ENCODE assay signal across 9 cellular contexts in the genomic region with DNA sequence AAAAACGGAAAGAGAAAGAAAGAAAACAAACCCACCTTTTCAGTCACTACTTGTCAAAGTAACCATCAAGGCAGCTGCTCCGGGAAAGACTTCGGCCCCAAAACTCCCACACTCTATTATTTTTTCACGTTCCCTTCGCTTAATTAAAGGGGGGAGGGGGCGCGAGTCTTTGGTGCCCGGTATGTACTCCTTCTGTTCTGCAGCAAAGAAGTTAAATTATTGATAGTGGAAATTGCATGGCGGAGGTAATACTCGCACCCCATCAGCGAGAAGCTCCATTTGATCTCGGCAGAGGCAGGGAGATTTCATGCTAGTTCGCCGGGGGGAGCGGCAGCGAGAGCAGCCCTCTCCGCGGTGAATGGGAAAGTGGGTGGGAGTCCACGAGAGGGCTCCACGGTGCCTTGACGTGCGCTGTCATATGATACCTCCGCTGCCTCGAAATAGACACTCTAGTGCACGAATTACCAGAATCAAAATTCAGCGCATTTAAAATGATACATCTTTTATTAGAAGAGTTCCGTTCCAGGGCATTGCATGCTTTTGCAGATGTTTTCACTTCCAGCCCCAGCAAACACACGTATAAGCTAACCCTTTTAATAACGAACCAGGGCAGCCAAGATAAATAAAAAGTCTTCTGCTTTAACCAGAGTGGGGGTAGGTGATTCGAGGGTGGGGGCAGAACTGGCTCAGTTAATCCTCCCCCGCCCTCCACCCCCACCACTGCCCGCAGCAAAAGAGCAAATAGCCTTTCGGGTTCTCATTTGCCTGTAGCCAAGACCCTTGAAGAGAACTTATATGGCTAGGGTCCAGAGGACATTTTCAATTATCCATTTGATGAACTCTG. TPM values are rescaled to one million over a fixed set of nuclear protein-coding genes. Genes with fewer than 3 reads are reported as not detected.
DNase-seq lines count a peak whose midpoint lies in the region; ATAC-seq and TF ChIP-seq lines count a peak whose summit lies in the region.
"Had no signal": no experiment of that assay in that cellular context is flagged by ENCODE, and none has a peak within 500 bp of the region (broad histone marks: within the 10 kb centered on the region; RNA-seq: fewer than 3 reads in every experiment).

No MANE protein-coding gene starts in this region.

- no peaks in the 10 kb centered on the region for H4K20me1 ChIP-seq in mammary epithelial cell (ENCODE audit: insufficient read depth, low read length)

- peaks cover 49% of the 10 kb centered on the region for H3K27me3 Mint-ChIP-seq in CD8-positive, alpha-beta T cell (ENCODE audit: low read depth)

- in situ Hi-C loops in mammary epithelial cell (cut with MboI; ENCODE audit: low sequenced_read_pairs in 2 of 2): loop anchor here (10.0 to 25.0 kb wide), 2 partner anchors 836 to 1633 kb away; no protein-coding TSS in a partner anchor

- no peaks in the 10 kb centered on the region for H3K9me3 ChIP-seq in CD8-positive, alpha-beta T cell (ENCODE audit: low read length)
- H3K9me3 ChIP-seq in mammary epithelial cell (replicated peaks; ENCODE audit: insufficient read depth, low read length): no peaks in the 10 kb centered on the region
- H3K9me3 ChIP-seq in left lung: no peaks in the 10 kb centered on the region
- no peaks in the 10 kb centered on the region for H3K9me3 ChIP-seq in thyroid gland

- POLR2A ChIA-PET in CD8-positive, alpha-beta T cell (lab: Charles Lee): no interaction called here

- no peak for DNase-seq in CD8-positive, alpha-beta T cell
- DNase-seq in NCI-H226 (peak; percentile 68), mammary epithelial cell (no peak), left lung (no peak), thyroid gland (peak; percentile 48 to 58), SIG-M5 treated with dmso at 0.1 percent for 504 hours (lab: John Stamatoyannopoulos, UW; ENCODE audit: unreplicated experiment) (no peak)
- no peak for DNase-seq in activated naive CD4-positive, alpha-beta T cell treated with anti-CD3 and anti-CD28 coated beads, Interleukin-2, amount 50 U/mL, for 72 hours (ENCODE audit: low spot score in 2 of 2)

- no peak for ATAC-seq in CD8-positive, alpha-beta T cell
- ATAC-seq in GM19023 (IDR thresholded peaks at IDR 0.05; ENCODE audit: unreplicated experiment) (peak; percentile 26), left lung (peak; percentile 33)
- ATAC-seq in activated naive CD4-positive, alpha-beta T cell treated with anti-CD3 and anti-CD28 coated beads, Interleukin-2, amount 50 U/mL, for 72 hours: no peak

- peak overlapping the region; percentile 40 for H3K4me3 ChIP-seq in CD8-positive, alpha-beta T cell (ENCODE audit: low read depth, low read length)
- peak overlapping the region; percentile 58 to 63 (median 58) for H3K4me3 ChIP-seq in mammary epithelial cell (replicated peaks in 1 of 3; ENCODE audit: insufficient read depth in 1 of 3, low read depth in 2 of 3, low read length in 3 of 3)
- H3K4me3 ChIP-seq in left lung: peak overlapping the region; percentile 28 to 36
- peak overlapping the region in 2 of 3 donors; percentile 46 to 57 for H3K4me3 ChIP-seq in thyroid gland (replicated peaks in 1 of 3)

- no peak overlapping the region for H3K27ac ChIP-seq in CD8-positive, alpha-beta T cell (ENCODE audit: low read depth, low read length)
- H3K27ac ChIP-seq in mammary epithelial cell (ENCODE audit: insufficient read depth, low read depth, low read length) (no peak overlapping the region), left lung (no peak overlapping the region), thyroid gland (no peak overlapping the region)

- peak in 1 of 2 donors; percentile 24 for TF ChIP-seq POLR2A in thyroid gland (IDR thresholded peaks at IDR 0.05)

- peak overlapping the region; percentile 77 for H3K4me3 Mint-ChIP-seq in CD8-positive, alpha-beta T cell

- CTCF ChIA-PET in CD8-positive, alpha-beta T cell (lab: Charles Lee): no interaction called here
- CTCF ChIA-PET in mammary epithelial cell (lab: Charles Lee; ENCODE audit: low non-redundant PET): interaction anchor here (0.6 kb wide), 1 partner anchor 16 kb away, joined by 3 read pairs; no protein-coding TSS in a partner anchor

- H3K4me1 ChIP-seq in CD8-positive, alpha-beta T cell (ENCODE audit: insufficient read depth, low read length): peaks cover 18% of the 10 kb centered on the region
- H3K4me1 ChIP-seq in mammary epithelial cell (ENCODE audit: insufficient read depth, low read length) (peaks cover 23% of the 10 kb centered on the region), left lung (peaks cover 3 to 32% of the 10 kb centered on the region in 2 donors), thyroid gland (peaks cover 0 to 13% of the 10 kb centered on the region in 2 donors)

- no TSS peak for BruUV-seq in mammary epithelial cell (replicated peaks; lab: Mats Ljungman, UMichigan)

- peaks cover 26% of the 10 kb centered on the region for H3K4me1 Mint-ChIP-seq in CD8-positive, alpha-beta T cell (ENCODE audit: low read depth)

- H3K4me2 ChIP-seq in mammary epithelial cell (ENCODE audit: insufficient read depth, low read depth, low read length): peak overlapping the region; percentile 99

- TF ChIP-seq CTCF in CD8-positive, alpha-beta T cell (IDR thresholded peaks at IDR 0.05): no peak
- TF ChIP-seq CTCF in mammary epithelial cell (conservative IDR thresholded peaks at IDR 0.05 in 1 of 2, IDR thresholded peaks at IDR 0.05 in 1 of 2; ENCODE audit: extremely low read depth in 1 of 2, insufficient read depth in 1 of 2, low read depth in 1 of 2, low read length in 2 of 2) (peak in 1 of 2 donors; percentile 18), left lung (IDR thresholded peaks at IDR 0.05) (no peak), thyroid gland (IDR thresholded peaks at IDR 0.05) (peak in 3 of 6 experiments; percentile 17 to 27 (median 25))

- H2AFZ ChIP-seq in mammary epithelial cell (ENCODE audit: low read depth, low read length): peak overlapping the region; percentile 89

- no peaks in the 10 kb centered on the region for H3K36me3 ChIP-seq in CD8-positive, alpha-beta T cell (ENCODE audit: insufficient read depth, low read length)
- no peaks in the 10 kb centered on the region for H3K36me3 ChIP-seq in mammary epithelial cell (ENCODE audit: insufficient read depth, low read length)
- no peaks in the 10 kb centered on the region for H3K36me3 ChIP-seq in left lung
- no peaks in the 10 kb centered on the region for H3K36me3 ChIP-seq in thyroid gland

- dilution Hi-C loops in mammary epithelial cell (cut with HindIII; ENCODE audit: low sequenced_read_pairs): no loop called here

- no peak overlapping the region for H3K27ac Mint-ChIP-seq in CD8-positive, alpha-beta T cell
- no peak overlapping the region for H3K27ac Mint-ChIP-seq in activated naive CD4-positive, alpha-beta T cell treated with anti-CD3 and anti-CD28 coated beads, Interleukin-2, amount 50 U/mL, for 72 hours

- intact Hi-C loops in CD8-positive, alpha-beta T cell (cut with DNase I, micrococcal nuclease): no loop called here
- intact Hi-C loops in mammary epithelial cell (cut with micrococcal nuclease) (loop anchor here (5.0 kb wide), 1 partner anchor 406 kb away; the partner anchor contains the start of genes KIF18A and METTL15), left lung (cut with DNase I) (loop anchor here in 1 of 2 donors (10.0 kb wide), 1 partner anchor 833 kb away; no protein-coding TSS in a partner anchor), thyroid gland (cut with DNase I) (loop anchor here (5.0 kb wide), 1 partner anchor 826 kb away; no protein-coding TSS in a partner anchor)

- H3K79me2 ChIP-seq in mammary epithelial cell (ENCODE audit: insufficient read depth, low read length): no peaks in the 10 kb centered on the region

- WGBS in mammary epithelial cell (ENCODE audit: low coverage, missing lambda C conversion rate): 2% methylated on average over 25 of the region's 33 CpGs
- 3% methylated on average over 32 to 33 of the region's 33 CpGs for WGBS in thyroid gland, 2 donors

- H3K27me3 ChIP-seq in CD8-positive, alpha-beta T cell (ENCODE audit: insufficient read depth, low read length): peaks cover 3% of the 10 kb centered on the region
- peaks cover 7% of the 10 kb centered on the region for H3K27me3 ChIP-seq in mammary epithelial cell (ENCODE audit: insufficient read depth, low read length)
- H3K27me3 ChIP-seq in left lung: peaks cover 61 to 90% of the 10 kb centered on the region in 2 donors
- H3K27me3 ChIP-seq in thyroid gland: no peaks in the 10 kb centered on the region

- H3K36me3 Mint-ChIP-seq in CD8-positive, alpha-beta T cell: no peaks in the 10 kb centered on the region
- no peaks in the 10 kb centered on the region for H3K36me3 Mint-ChIP-seq in activated naive CD4-positive, alpha-beta T cell treated with anti-CD3 and anti-CD28 coated beads, Interleukin-2, amount 50 U/mL, for 72 hours

- peak overlapping the region; percentile 14 for H3K9ac ChIP-seq in mammary epithelial cell (ENCODE audit: insufficient read depth, low read length)

- H3K9me3 Mint-ChIP-seq in CD8-positive, alpha-beta T cell: no peaks in the 10 kb centered on the region
- H3K9me3 Mint-ChIP-seq in activated naive CD4-positive, alpha-beta T cell treated with anti-CD3 and anti-CD28 coated beads, Interleukin-2, amount 50 U/mL, for 72 hours: no peaks in the 10 kb centered on the region

RNA-seq across cellular contexts. Expression of gene BDNF, which starts 1.2 kb away (rescaled TPM):
- total RNA-seq in CD8-positive, alpha-beta T cell: not detected
- 1 to 10 TPM; 1.4 to 2.5 TPM for total RNA-seq in mammary epithelial cell
- 0.74 TPM for polyA plus RNA-seq in mammary epithelial cell
- polyA minus RNA-seq in mammary epithelial cell: 1.3 TPM
- total RNA-seq in left lung: 1 to 10 TPM; 1.1 to 1.2 TPM
- total RNA-seq in thyroid gland: 1 to 10 TPM in 2 of 4 donors, under 1 TPM in 2; 0.54 to 4.7 (median 1.1) TPM
- total RNA-seq in activated naive CD4-positive, alpha-beta T cell treated with anti-CD3 and anti-CD28 coated beads, Interleukin-2, amount 50 U/mL, for 72 hours: not detected
- total RNA-seq: T-helper 2 cell treated with Interferon-gamma antibody and Interleukin-4, amounts not matched to agents 100 ng/mL and 5 ng/mL, for 36 hours had no signal

Comparison
In these comparisons a context has a peak if more than half of its experiments do, and no peak if none do; other contexts are left out.
1. ATAC-seq: peak in GM19023 (single experiment) and left lung (single experiment); none in CD8-positive, alpha-beta T cell (single experiment) and activated naive CD4-positive, alpha-beta T cell treated with anti-CD3 and anti-CD28 coated beads, Interleukin-2, amount 50 U/mL, for 72 hours (0 of 2).
2. DNase-seq: peak in NCI-H226 (single experiment) and thyroid gland (2 of 2); none in CD8-positive, alpha-beta T cell (0 of 7), mammary epithelial cell (single experiment), left lung (0 of 2), SIG-M5 treated with dmso at 0.1 percent for 504 hours (single experiment) and activated naive CD4-positive, alpha-beta T cell treated with anti-CD3 and anti-CD28 coated beads, Interleukin-2, amount 50 U/mL, for 72 hours (0 of 2).
3. intact Hi-C loops: an anchor here in mammary epithelial cell (5.0 kb wide) and thyroid gland (5.0 kb wide); none called in CD8-positive, alpha-beta T cell.
4. Peak in every context shown above with its lines, with median percentiles within 50 percentile points of each other: H3K4me3 ChIP-seq.